9 cellular contexts compared by ENCODE assay signal in the genomic region with DNA sequence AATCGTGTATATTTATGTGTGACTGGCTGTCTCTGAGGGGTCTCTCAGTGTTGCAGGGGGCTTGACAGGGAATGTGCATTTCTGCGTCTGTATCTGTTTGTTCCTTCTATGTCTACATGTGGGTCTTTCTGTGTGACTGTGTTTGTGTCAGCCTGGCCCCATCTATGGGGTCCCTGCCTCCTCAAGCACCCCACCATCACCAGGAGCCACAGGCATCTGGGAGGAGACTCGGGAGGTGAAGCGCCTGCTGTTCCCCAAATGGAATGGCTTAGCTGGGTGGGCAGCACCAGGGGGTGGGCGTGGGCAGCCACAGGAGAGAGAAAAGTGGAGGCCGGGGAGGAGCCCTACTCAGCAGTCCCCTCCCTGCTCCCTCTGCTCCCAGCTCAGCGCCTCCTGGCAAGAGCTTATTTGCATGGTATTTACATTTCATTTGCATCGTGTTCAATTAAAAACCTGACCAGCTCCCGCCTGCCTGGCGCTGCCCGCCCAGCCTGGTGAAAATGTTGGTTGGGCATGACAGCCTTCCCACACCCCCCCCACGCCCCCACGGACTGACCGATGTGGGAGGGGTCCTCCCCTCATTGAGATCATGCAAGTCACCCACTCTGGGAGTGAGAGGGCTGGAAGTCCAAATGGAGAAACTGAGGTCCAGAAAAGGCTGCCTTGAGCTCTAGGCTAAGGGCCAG. TPM values are rescaled to one million over a fixed set of nuclear protein-coding genes. Genes with fewer than 3 reads are reported as not detected.
DNase-seq lines count a peak whose midpoint lies in the region; ATAC-seq, FAIRE-seq and TF ChIP-seq lines count a peak whose summit lies in the region.
"Had no signal": no experiment of that assay in that cellular context is flagged by ENCODE, and none has a peak within 500 bp of the region (broad histone marks: within the 10 kb centered on the region; RNA-seq: fewer than 3 reads in every experiment).

No MANE protein-coding gene starts in this region.

- DNase-seq in NCI-H2029 (lab: John Stamatoyannopoulos, UW) (peak; percentile 62), NCI-H2029 treated with DMSO at 0.1 percent for 48 hours (lab: John Stamatoyannopoulos, UW) (no peak), UCSD-AML1 (lab: John Stamatoyannopoulos, UW; ENCODE audit: unreplicated experiment) (peak; percentile 62), glomerular visceral epithelial cell (ENCODE audit: extremely low spot score) (peak; percentile 40), pancreas (peak; percentile 86 to 93 (median 90)), T-helper 1 cell (no peak)

- peaks cover 33 to 53% (median 42%) of the 10 kb centered on the region in 3 donors for H3K4me1 ChIP-seq in pancreas

- 22% methylated on average over 12 to 14 of the region's 14 CpGs for WGBS in pancreas, 2 donors

- FAIRE-seq in pancreas (lab: Jason Lieb, UNC) = no peak

- no peaks in the 10 kb centered on the region for H3K36me3 ChIP-seq in pancreas

- no peak overlapping the region for H3K4me3 ChIP-seq in pancreas

- H3K9me3 ChIP-seq in pancreas = no peaks in the 10 kb centered on the region

- intact Hi-C loops in pancreas (cut with DNase I) = no loop called here

- peak overlapping the region; percentile 52 to 96 (median 94) for H3K27ac ChIP-seq in pancreas
- H3K27ac ChIP-seq: C4-2B had no signal

- no peaks in the 10 kb centered on the region for H3K27me3 ChIP-seq in pancreas

- ATAC-seq in pancreas = peak; percentile 46 to 66 (median 62)
- ATAC-seq in GM21717 (IDR thresholded peaks at IDR 0.05; ENCODE audit: unreplicated experiment) = no peak
- no peak for ATAC-seq in HG03521 (IDR thresholded peaks at IDR 0.05; ENCODE audit: unreplicated experiment)

- no peak for TF ChIP-seq CTCF in pancreas (IDR thresholded peaks at IDR 0.05)

RNA-seq across cellular contexts. Expression of a gene that starts 50.5 kb away (rescaled TPM):
- 10 to 100 TPM; 39.5 to 70.5 (median 45.4) TPM for total RNA-seq in pancreas
- polyA plus RNA-seq in pancreas = 10 to 100 TPM; 33.0 to 36.4 TPM

Comparison
In these comparisons a context has a peak if more than half of its experiments do, and no peak if none do; other contexts are left out.
1. DNase-seq: peak in NCI-H2029 (single experiment), UCSD-AML1 (single experiment), glomerular visceral epithelial cell (single experiment) and pancreas (6 of 6); none in NCI-H2029 treated with DMSO at 0.1 percent for 48 hours (single experiment) and T-helper 1 cell (0 of 5).
2. ATAC-seq: peak in pancreas (4 of 4); none in GM21717 (single experiment) and HG03521 (single experiment).